In genomic region chr3:143171141-143171651, GRCh38 we compare ENCODE assay signal across 8 cellular contexts. TPM values are rescaled to one million over a fixed set of nuclear protein-coding genes. Genes with fewer than 3 reads are reported as not detected.
DNase-seq lines count a peak whose midpoint lies in the region; ATAC-seq and TF ChIP-seq lines count a peak whose summit lies in the region.

No MANE protein-coding gene starts in this region.

- no peak overlapping the region for H3K4me3 ChIP-seq in lower lobe of right lung

- peaks cover 12% of the 10 kb centered on the region for H3K4me1 ChIP-seq in lower lobe of right lung

- intact Hi-C loops in lower lobe of right lung (cut with DNase I) = no loop called here

- no peaks in the 10 kb centered on the region for H3K27me3 ChIP-seq in lower lobe of right lung (ENCODE audit: low read depth)

- peak overlapping the region; percentile 48 for H3K27ac ChIP-seq in lower lobe of right lung

- H3K36me3 ChIP-seq in lower lobe of right lung = no peaks in the 10 kb centered on the region

- peak; percentile 48 for DNase-seq in SKM-1 treated with dmso at 0.1 percent for 144 hours (lab: John Stamatoyannopoulos, UW; ENCODE audit: unreplicated experiment)
- DNase-seq in lower lobe of right lung = no peak
- DNase-seq in NCI-H524 (lab: John Stamatoyannopoulos, UW) = no peak
- no peak for DNase-seq in NCI-H446 treated with DMSO at 0.1 percent for 48 hours (lab: John Stamatoyannopoulos, UW)
- DNase-seq in NCI-H748 treated with DMSO at 0.1 percent for 48 hours (lab: John Stamatoyannopoulos, UW) = no peak

- H3K9me3 ChIP-seq in lower lobe of right lung = no peaks in the 10 kb centered on the region

- no peak for TF ChIP-seq CTCF in lower lobe of right lung (IDR thresholded peaks at IDR 0.05)

- ATAC-seq in GM18909 (IDR thresholded peaks at IDR 0.05; ENCODE audit: poor library complexity, unreplicated experiment) (peak; percentile 87), HG03045 (IDR thresholded peaks at IDR 0.05; ENCODE audit: unreplicated experiment) (peak; percentile 57), lower lobe of right lung (peak in 1 of 2 donors; percentile 42), GM18873 (IDR thresholded peaks at IDR 0.05; ENCODE audit: low FRiP score, unreplicated experiment) (no peak)

RNA-seq across cellular contexts. Expression of gene CHST2, which starts 51.6 kb away (rescaled TPM):
- 6.2 TPM for total RNA-seq in lower lobe of right lung
